8 cellular contexts compared by ENCODE assay signal in the genomic region with DNA sequence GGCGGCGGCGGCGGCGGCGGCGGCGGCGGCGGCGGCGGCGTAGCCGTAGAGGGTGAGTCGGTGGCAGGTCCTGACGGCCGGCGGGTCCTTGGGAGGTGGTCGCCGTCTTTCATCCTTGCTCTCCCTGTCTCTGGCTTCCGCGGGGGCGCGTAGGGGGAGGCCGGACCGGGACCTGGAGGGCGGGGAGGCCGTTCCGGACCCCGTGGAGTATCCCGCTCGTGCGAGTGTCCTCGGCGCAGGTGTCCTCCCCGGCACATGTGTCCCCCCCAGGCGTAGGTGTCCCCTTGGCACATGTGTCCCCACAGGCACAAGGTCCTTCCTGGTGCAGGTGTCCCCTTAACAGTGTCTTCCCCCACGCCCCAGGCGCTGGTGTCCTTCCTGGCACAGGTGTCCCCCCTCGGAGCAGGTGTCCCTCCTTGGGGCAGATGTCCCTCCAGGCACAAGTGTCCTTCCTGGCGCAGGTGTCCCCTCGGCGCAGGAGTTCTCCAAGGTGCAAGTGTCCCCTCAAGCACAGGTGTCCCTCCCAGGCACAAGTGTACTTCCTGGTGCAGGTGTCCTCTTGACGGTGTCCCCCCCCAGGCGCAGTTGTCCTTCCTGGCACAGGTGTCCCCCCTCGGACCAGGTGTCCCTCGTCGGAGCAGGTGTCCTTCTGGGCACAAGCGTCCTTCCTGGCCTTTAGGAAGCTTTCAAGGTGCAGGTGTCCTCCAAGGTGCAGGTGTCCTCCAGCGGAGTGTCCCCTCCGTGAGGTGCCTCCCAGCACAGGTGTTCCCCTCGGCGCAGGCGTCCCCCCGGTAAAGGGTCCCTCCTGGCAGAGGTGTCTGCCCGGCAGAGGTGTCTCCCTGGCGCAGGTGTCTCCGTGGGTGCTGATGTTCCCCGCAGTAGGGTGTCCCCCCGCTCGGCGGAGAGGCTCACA. TPM values are rescaled to one million over a fixed set of nuclear protein-coding genes. Genes with fewer than 3 reads are reported as not detected.
DNase-seq lines count a peak whose midpoint lies in the region; ATAC-seq and TF ChIP-seq lines count a peak whose summit lies in the region.

No MANE protein-coding gene starts in this region.

- TF ChIP-seq POLR2A in HCT116 (IDR thresholded peaks at IDR 0.05; ENCODE audit: borderline replicate concordance, extremely low read depth, insufficient read depth, insufficient read length) (no peak), gastrocnemius medialis (IDR thresholded peaks at IDR 0.05) (peak in 1 of 2 donors; percentile 15)

- in situ Hi-C loops in gastrocnemius medialis (cut with MboI; ENCODE audit: low sequenced_read_pairs in 4 of 4): no loop called here

- peak; percentile 57 for DNase-seq in GM10248 (ENCODE audit: extremely low spot score)
- no peak for DNase-seq in HCT116 (ENCODE audit: low read depth, low spot score)
- peak; percentile 73 for DNase-seq in NCI-H345 (lab: John Stamatoyannopoulos, UW)
- peak; percentile 20 to 55 for DNase-seq in activated naive CD4-positive, alpha-beta T cell treated with anti-CD3 and anti-CD28 coated beads, Interleukin-2, amount 50 U/mL, for 72 hours (ENCODE audit: low spot score in 2 of 2)
- no peak for DNase-seq in right atrium auricular region (ENCODE audit: low spot score)
- DNase-seq in gastrocnemius medialis: no peak
- no peak for DNase-seq in NCI-H526 (lab: John Stamatoyannopoulos, UW)

- H3K9me3 Mint-ChIP-seq in activated naive CD4-positive, alpha-beta T cell treated with anti-CD3 and anti-CD28 coated beads, Interleukin-2, amount 50 U/mL, for 72 hours: no peaks in the 10 kb centered on the region

- peaks cover 40% of the 10 kb centered on the region for H3K79me2 ChIP-seq in HCT116 (ENCODE audit: insufficient read depth, low read length)

- H3K27ac Mint-ChIP-seq in activated naive CD4-positive, alpha-beta T cell treated with anti-CD3 and anti-CD28 coated beads, Interleukin-2, amount 50 U/mL, for 72 hours: peak overlapping the region; percentile 93 to 94

- CTCF ChIA-PET in GM10248 (lab: Yijun Ruan, JAX) (interaction anchor here (1.3 to 8.5 kb wide), 3 partner anchors 9 to 126 kb away, joined by 3 to 96 read pairs (median 30); no protein-coding TSS in a partner anchor), HCT116 (lab: Charles Lee) (interaction anchor here (1.5 kb wide), 1 partner anchor 29 kb away, joined by 4 read pairs; no protein-coding TSS in a partner anchor)

- H3K27ac ChIP-seq in HCT116 (ENCODE audit: low read depth, low read length) (peak overlapping the region; percentile 86; the same call in 1 of the 2 replicates), right atrium auricular region (peak overlapping the region; percentile 65 to 78), gastrocnemius medialis (peak overlapping the region; percentile 88 to 93 (median 90))

- H4K20me1 ChIP-seq in HCT116 (ENCODE audit: insufficient read depth): 0 out of 2 replicates have a peak, but pooled peaks cover 3% of the 10 kb centered on the region

- peaks cover 15 to 27% of the 10 kb centered on the region in 2 donors for H3K36me3 Mint-ChIP-seq in activated naive CD4-positive, alpha-beta T cell treated with anti-CD3 and anti-CD28 coated beads, Interleukin-2, amount 50 U/mL, for 72 hours

- POLR2A ChIA-PET in GM10248 (lab: Yijun Ruan, JAX) (interaction anchor here (0.5 kb wide), 1 partner anchor 26 kb away, joined by 3 read pairs; no protein-coding TSS in a partner anchor), HCT116 (lab: Charles Lee) (no interaction called here)

- H3K9me2 ChIP-seq in HCT116 (ENCODE audit: insufficient read depth): no peaks in the 10 kb centered on the region

- intact Hi-C loops in HCT116 (cut with micrococcal nuclease) (loop anchor here (10.0 kb wide), 2 partner anchors 461 to 721 kb away; no protein-coding TSS in a partner anchor), gastrocnemius medialis (cut with DNase I; ENCODE audit: low total_unique reads) (loop anchor here (2.0 to 10.0 kb wide), 4 partner anchors 29 to 461 kb away; partner anchors contain the start of genes CEP72 and PDCD6)

- H3K4me1 ChIP-seq in HCT116 (ENCODE audit: control insufficient read depth in 1 of 2, insufficient read depth in 2 of 2, low read length in 2 of 2) (peaks cover 12 to 30% of the 10 kb centered on the region in 2 experiments), right atrium auricular region (peaks cover 0 to 19% of the 10 kb centered on the region in 2 donors), gastrocnemius medialis (peaks cover 18 to 22% of the 10 kb centered on the region in 2 donors)

- no peak for TF ChIP-seq RAD21 in HCT116 (IDR thresholded peaks at IDR 0.05; ENCODE audit: low read depth)

- ATAC-seq in HCT116 (peak; percentile 56), gastrocnemius medialis (peak; percentile 31 to 40), GM18861 (IDR thresholded peaks at IDR 0.05; ENCODE audit: unreplicated experiment) (no peak)
- ATAC-seq in activated naive CD4-positive, alpha-beta T cell treated with anti-CD3 and anti-CD28 coated beads, Interleukin-2, amount 50 U/mL, for 72 hours: peak in 1 of 2 donors; percentile 24

- no peaks in the 10 kb centered on the region for H3K9me3 ChIP-seq in HCT116 (ENCODE audit: control insufficient read depth in 1 of 2, insufficient read depth in 1 of 2, low read depth in 1 of 2, low read length in 2 of 2)
- H3K9me3 ChIP-seq in right atrium auricular region: no peaks in the 10 kb centered on the region
- no peaks in the 10 kb centered on the region for H3K9me3 ChIP-seq in gastrocnemius medialis

- RAD21 ChIA-PET in HCT116 (lab: Charles Lee; ENCODE audit: low non-redundant PET in 1 of 2, low total read pairs in 2 of 2, uncharacterized antibody in 2 of 2, unreplicated experiment in 2 of 2): no interaction called here

- H3K4me2 ChIP-seq in HCT116 (ENCODE audit: low read length): peak overlapping the region; percentile 99

- H3K27me3 ChIP-seq in HCT116 (ENCODE audit: insufficient read depth, low read length): no peaks in the 10 kb centered on the region
- H3K27me3 ChIP-seq in right atrium auricular region: no peaks in the 10 kb centered on the region
- no peaks in the 10 kb centered on the region for H3K27me3 ChIP-seq in gastrocnemius medialis

- H3K36me3 ChIP-seq in HCT116 (ENCODE audit: control insufficient read depth in 1 of 2, insufficient read depth in 2 of 2, low read length in 2 of 2) (peaks cover 11 to 13% of the 10 kb centered on the region in 2 experiments; a peak in 3 of 4 replicates), right atrium auricular region (peaks cover 18% of the 10 kb centered on the region), gastrocnemius medialis (peaks cover 0 to 26% of the 10 kb centered on the region in 2 donors)

- BruUV-seq in HCT116 (replicated peaks; lab: Mats Ljungman, UMichigan): no TSS peak

- TF ChIP-seq CTCF in GM10248 (IDR thresholded peaks at IDR 0.05; ENCODE audit: control extremely low read depth, extremely low read depth, low read depth, missing control alignments) (no peak), HCT116 (IDR thresholded peaks at IDR 0.05 in 2 of 3, conservative IDR thresholded peaks at IDR 0.05 in 1 of 3; ENCODE audit: borderline replicate concordance in 1 of 3, insufficient read depth in 1 of 3, low read depth in 2 of 3, low read length in 2 of 3) (no peak), right atrium auricular region (IDR thresholded peaks at IDR 0.05) (no peak), gastrocnemius medialis (IDR thresholded peaks at IDR 0.05 in 4 of 5, conservative IDR thresholded peaks at IDR 0.05 in 1 of 5) (no peak)

- no peak overlapping the region for H2AFZ ChIP-seq in HCT116 (ENCODE audit: low read depth, low read length, poor library complexity, severe bottlenecking)

- H3K4me3 ChIP-seq in HCT116 (replicated peaks in 1 of 2; ENCODE audit: low read depth in 1 of 2, low read length in 2 of 2) (peak overlapping the region; percentile 98 to 99), right atrium auricular region (peak overlapping the region; percentile 59 to 87), gastrocnemius medialis (peak overlapping the region; percentile 92 to 100 (median 97))

- peak overlapping the region; percentile 87 for H3K9ac ChIP-seq in HCT116 (ENCODE audit: low read length)

TF ChIP-seq in HCT116, 20 proteins besides CTCF, POLR2A, EP300 and RAD21 (continues in another document):
- TF ChIP-seq JUND (IDR thresholded peaks at IDR 0.05): no peak
- TF ChIP-seq EZH2phosphoT487 (IDR thresholded peaks at IDR 0.05; ENCODE audit: borderline replicate concordance): no peak
- TF ChIP-seq CEBPB (IDR thresholded peaks at IDR 0.05; ENCODE audit: low read depth): no peak
- no peak for TF ChIP-seq TCF7L2 (IDR thresholded peaks at IDR 0.05; ENCODE audit: borderline replicate concordance, extremely low read depth, insufficient read depth, insufficient read length)
- TF ChIP-seq, protein P1, sequence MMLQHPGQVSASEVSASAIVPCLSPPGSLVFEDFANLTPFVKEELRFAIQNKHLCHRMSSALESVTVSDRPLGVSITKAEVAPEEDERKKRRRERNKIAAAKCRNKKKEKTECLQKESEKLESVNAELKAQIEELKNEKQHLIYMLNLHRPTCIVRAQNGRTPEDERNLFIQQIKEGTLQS (IDR thresholded peaks at IDR 0.05): no peak
- no peak for TF ChIP-seq ELF1 (IDR thresholded peaks at IDR 0.05; ENCODE audit: borderline replicate concordance, low read depth)
- no peak for TF ChIP-seq ZNF274 (IDR thresholded peaks at IDR 0.05; ENCODE audit: low read depth, low read length)
- no peak for TF ChIP-seq SIN3A (IDR thresholded peaks at IDR 0.05; ENCODE audit: low read depth)
- no peak for TF ChIP-seq FOSL1 (IDR thresholded peaks at IDR 0.05; ENCODE audit: low read depth)
- no peak for TF ChIP-seq EZH2 (IDR thresholded peaks at IDR 0.05)

RNA-seq across cellular contexts. Expression of gene EXOC3, which starts 0.5 kb away (rescaled TPM):
- total RNA-seq in HCT116 (2021; ENCODE audit: unreplicated experiment) (52.4 TPM), right atrium auricular region (10 to 100 TPM; 34.7 to 40.7 TPM), gastrocnemius medialis (10 to 100 TPM; 44.3 to 81.7 (median 54.0) TPM)
- polyA plus RNA-seq in HCT116 (2012): 42.8 and 48.1 TPM in 2 replicates
- 100 to 1,000 TPM in 1 of 2 donors, 10 to 100 TPM in 1; 83.8 to 101 TPM for total RNA-seq in activated naive CD4-positive, alpha-beta T cell treated with anti-CD3 and anti-CD28 coated beads, Interleukin-2, amount 50 U/mL, for 72 hours

Comparison
In these comparisons a context has a peak if more than half of its experiments do, and no peak if none do; other contexts are left out.
1. DNase-seq: peak in GM10248 (single experiment), NCI-H345 (single experiment) and activated naive CD4-positive, alpha-beta T cell treated with anti-CD3 and anti-CD28 coated beads, Interleukin-2, amount 50 U/mL, for 72 hours (2 of 2); none in HCT116 (single experiment), right atrium auricular region (single experiment), gastrocnemius medialis (0 of 2) and NCI-H526 (0 of 2).
2. Peak in every context shown above with its lines, with median percentiles within 50 percentile points of each other: H3K27ac ChIP-seq and H3K4me3 ChIP-seq.